2 cellular contexts compared by ENCODE assay signal in genomic region chr11:73173755-73174494, GRCh38.
TF ChIP-seq lines count a peak whose summit lies in the region.

No MANE protein-coding gene starts in this region.

TF ChIP-seq in endothelial cell of umbilical vein, 7 proteins besides CTCF, POLR2A, EP300 and RAD21 (continued from another document):
- no peak for TF ChIP-seq FOS (IDR thresholded peaks at IDR 0.05; ENCODE audit: borderline replicate concordance, insufficient read depth, low read length)
- no peak for TF ChIP-seq POLR2AphosphoS5 (IDR thresholded peaks at IDR 0.05; ENCODE audit: insufficient read depth, low read depth, low read length)
- no peak for TF ChIP-seq MYC (IDR thresholded peaks at IDR 0.05; ENCODE audit: low read depth, low read length)

TF ChIP-seq in liver, 16 proteins besides CTCF, POLR2A, EP300 and RAD21 (continued from another document):
- TF ChIP-seq, protein P1, sequence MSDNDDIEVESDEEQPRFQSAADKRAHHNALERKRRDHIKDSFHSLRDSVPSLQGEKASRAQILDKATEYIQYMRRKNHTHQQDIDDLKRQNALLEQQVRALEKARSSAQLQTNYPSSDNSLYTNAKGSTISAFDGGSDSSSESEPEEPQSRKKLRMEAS (IDR thresholded peaks at IDR 0.05): peak; percentile 85
- peak; percentile 41 to 48 for TF ChIP-seq JUND (IDR thresholded peaks at IDR 0.05)
- TF ChIP-seq FOXA2 (IDR thresholded peaks at IDR 0.05): no peak
- peak; percentile 36 for TF ChIP-seq REST (IDR thresholded peaks at IDR 0.05)
- TF ChIP-seq, protein P2, sequence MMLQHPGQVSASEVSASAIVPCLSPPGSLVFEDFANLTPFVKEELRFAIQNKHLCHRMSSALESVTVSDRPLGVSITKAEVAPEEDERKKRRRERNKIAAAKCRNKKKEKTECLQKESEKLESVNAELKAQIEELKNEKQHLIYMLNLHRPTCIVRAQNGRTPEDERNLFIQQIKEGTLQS (IDR thresholded peaks at IDR 0.05): no peak
- peak; percentile 11 for TF ChIP-seq HNF4G (IDR thresholded peaks at IDR 0.05)
